10 cellular contexts compared by ENCODE assay signal in the genomic region with DNA sequence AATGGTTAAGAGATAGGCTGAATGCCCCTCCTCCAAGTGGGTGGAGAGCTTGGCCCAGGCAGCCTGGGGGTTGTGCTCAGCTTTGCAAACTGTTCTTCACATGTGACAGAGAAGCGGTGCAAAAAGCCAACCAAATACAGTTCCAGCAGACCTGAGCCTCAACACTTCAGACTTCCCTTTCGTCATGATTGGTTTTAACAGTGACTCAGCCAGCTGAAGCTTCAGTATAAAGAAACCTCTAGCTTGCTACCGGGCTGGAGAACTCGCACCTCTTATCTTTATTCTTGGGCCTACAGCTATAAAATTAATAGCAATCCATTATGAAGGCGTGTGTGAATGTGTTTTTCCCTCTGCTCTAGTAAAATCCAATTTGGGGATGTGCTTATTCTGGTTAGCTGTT. TPM values are rescaled to one million over a fixed set of nuclear protein-coding genes. Genes with fewer than 3 reads are reported as not detected.
DNase-seq lines count a peak whose midpoint lies in the region; ATAC-seq and TF ChIP-seq lines count a peak whose summit lies in the region.
"Had no signal": no experiment of that assay in that cellular context is flagged by ENCODE, and none has a peak within 500 bp of the region (broad histone marks: within the 10 kb centered on the region; RNA-seq: fewer than 3 reads in every experiment).

No MANE protein-coding gene starts in this region.

- 14 to 21% methylated on average over 5 of the region's 5 CpGs for WGBS in body of pancreas, 2 donors

- no peaks in the 10 kb centered on the region for H3K36me3 ChIP-seq in body of pancreas (replicated peaks in 1 of 2; ENCODE audit: insufficient read depth in 1 of 2, low read depth in 2 of 2)
- no peaks in the 10 kb centered on the region for H3K36me3 ChIP-seq in left lung

- peaks cover 13% of the 10 kb centered on the region for H3K4me1 Mint-ChIP-seq in Calu3 (ENCODE audit: low read depth, unreplicated experiment)

- H3K4me1 ChIP-seq in body of pancreas: peaks cover 52% of the 10 kb centered on the region
- H3K4me1 ChIP-seq in left lung: no peaks in the 10 kb centered on the region

- H3K9me3 Mint-ChIP-seq in Calu3 (ENCODE audit: low read depth, unreplicated experiment): no peaks in the 10 kb centered on the region

- TF ChIP-seq POLR2A in body of pancreas (IDR thresholded peaks at IDR 0.05): no peak

- H3K27me3 Mint-ChIP-seq in Calu3 (ENCODE audit: unreplicated experiment): no peaks in the 10 kb centered on the region

- CTCF ChIA-PET in Calu3 (lab: Charles Lee): no interaction called here

- H3K4me3 ChIP-seq in body of pancreas (no peak overlapping the region), left lung (no peak overlapping the region)

- ATAC-seq in body of pancreas (peak; percentile 72), left lung (peak; percentile 41), HG03342 (IDR thresholded peaks at IDR 0.05; ENCODE audit: unreplicated experiment) (no peak)

- peak overlapping the region in 3 of 4 donors; percentile 36 to 52 (median 42) for H3K27ac ChIP-seq in body of pancreas
- H3K27ac ChIP-seq in left lung: no peak overlapping the region
- H3K27ac ChIP-seq: RWPE1 had no signal

- H3K4me3 Mint-ChIP-seq in Calu3 (ENCODE audit: low read depth, unreplicated experiment): no peak overlapping the region
- H3K4me3 Mint-ChIP-seq: activated naive CD8-positive, alpha-beta T cell had no signal

- TF ChIP-seq CTCF in body of pancreas (IDR thresholded peaks at IDR 0.05) (no peak), left lung (IDR thresholded peaks at IDR 0.05) (no peak), Calu3 (IDR thresholded peaks at IDR 0.05; ENCODE audit: unreplicated experiment) (no peak)

- H3K27me3 ChIP-seq in body of pancreas (no peaks in the 10 kb centered on the region), left lung (peaks cover 0 to 5% of the 10 kb centered on the region in 2 donors)

- no peaks in the 10 kb centered on the region for H3K36me3 Mint-ChIP-seq in Calu3 (ENCODE audit: insufficient read depth, unreplicated experiment)
- H3K36me3 Mint-ChIP-seq: activated naive CD8-positive, alpha-beta T cell had no signal

- peak; percentile 6 for DNase-seq in stimulated activated CD4-positive, alpha-beta T cell treated with anti-CD3 and anti-CD28 coated beads, Interleukin-1b, Interleukin-23, amount 100 ng/mL, for 48 hours
- no peak for DNase-seq in stimulated activated CD4-positive, alpha-beta T cell treated with anti-CD3 and anti-CD28 coated beads, Interleukin-4, amount 100 ng/mL, for 24 hours
- DNase-seq in body of pancreas: peak; percentile 33 to 62 (median 55)
- DNase-seq in left lung: no peak
- no peak for DNase-seq in Calu3
- DNase-seq in effector CD4-positive, alpha-beta T cell: no peak
- no peak for DNase-seq in hepatic stellate cell (ENCODE audit: low spot score)

- H3K9me3 ChIP-seq in body of pancreas (no peaks in the 10 kb centered on the region), left lung (no peaks in the 10 kb centered on the region)

- H3K27ac Mint-ChIP-seq in Calu3 (ENCODE audit: unreplicated experiment): no peak overlapping the region
- H3K27ac Mint-ChIP-seq: activated naive CD8-positive, alpha-beta T cell had no signal

- intact Hi-C loops in body of pancreas (cut with DNase I): no loop called here
- intact Hi-C loops in left lung (cut with DNase I): no loop called here
- intact Hi-C loops in Calu3 (cut with micrococcal nuclease; ENCODE audit: unreplicated experiment): no loop called here

- BruUV-seq in Calu3 (replicated peaks; lab: Mats Ljungman, UMichigan): no TSS peak

RNA-seq across cellular contexts. Expression of a gene that starts 20.0 kb away (rescaled TPM):
- total RNA-seq in body of pancreas (10 to 100 TPM; 23.6 to 37.2 TPM), left lung (10 to 100 TPM; 26.4 to 27.5 TPM), Calu3 (2022) (5.3 and 6.0 TPM in 2 replicates)

Comparison
In these comparisons a context has a peak if more than half of its experiments do, and no peak if none do; other contexts are left out.
1. DNase-seq: peak in stimulated activated CD4-positive, alpha-beta T cell treated with anti-CD3 and anti-CD28 coated beads, Interleukin-1b, Interleukin-23, amount 100 ng/mL, for 48 hours (single experiment) and body of pancreas (4 of 4); none in stimulated activated CD4-positive, alpha-beta T cell treated with anti-CD3 and anti-CD28 coated beads, Interleukin-4, amount 100 ng/mL, for 24 hours (single experiment), left lung (0 of 2), Calu3 (single experiment), effector CD4-positive, alpha-beta T cell (single experiment) and hepatic stellate cell (single experiment).
2. H3K27ac ChIP-seq: peak in body of pancreas (3 of 4); none in left lung (0 of 2).